19 cellular contexts compared by ENCODE assay signal in the genomic region with DNA sequence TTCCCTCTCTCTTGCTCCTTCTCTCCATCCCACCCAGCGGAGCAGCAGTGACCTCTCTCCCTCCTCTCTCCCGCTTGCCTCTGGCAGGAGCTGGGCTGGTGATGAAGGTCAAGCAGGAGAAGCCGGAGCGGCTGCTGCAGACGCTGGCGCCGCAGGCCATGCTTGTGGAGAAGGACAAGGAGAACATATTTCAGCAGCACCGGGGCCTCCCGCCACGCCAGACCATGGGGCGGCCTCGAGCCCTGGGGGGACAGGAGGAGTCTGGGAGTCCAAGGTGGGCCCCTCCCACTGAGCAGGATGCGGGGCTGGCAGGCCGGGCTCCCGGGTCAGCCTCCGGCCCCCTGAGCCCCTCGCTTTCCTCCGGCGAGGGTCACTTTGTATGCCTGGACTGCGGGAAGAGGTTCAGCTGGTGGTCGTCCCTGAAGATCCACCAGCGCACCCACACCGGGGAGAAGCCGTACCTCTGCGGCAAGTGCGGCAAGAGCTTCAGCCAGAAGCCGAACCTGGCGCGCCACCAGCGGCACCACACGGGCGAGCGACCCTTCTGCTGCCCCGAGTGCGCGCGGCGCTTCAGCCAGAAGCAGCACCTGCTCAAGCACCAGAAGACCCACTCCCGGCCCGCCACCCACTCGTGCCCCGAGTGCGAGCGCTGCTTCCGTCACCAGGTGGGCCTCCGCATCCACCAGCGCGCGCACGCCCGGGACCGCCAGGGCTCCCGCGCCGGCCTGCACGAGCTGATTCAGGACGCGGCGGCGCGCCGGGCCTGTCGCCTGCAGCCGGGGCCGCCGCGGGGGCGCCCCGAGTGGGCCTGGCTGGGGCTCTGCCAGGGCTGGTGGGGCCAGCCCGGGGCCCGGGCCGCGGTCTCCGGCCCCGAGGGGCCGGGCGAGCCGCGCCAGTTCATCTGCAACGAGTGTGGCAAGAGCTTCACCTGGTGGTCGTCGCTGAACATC. TPM values are rescaled to one million over a fixed set of nuclear protein-coding genes. Genes with fewer than 3 reads are reported as not detected.
DNase-seq lines count a peak whose midpoint lies in the region; ATAC-seq and TF ChIP-seq lines count a peak whose summit lies in the region.
"Had no signal": no experiment of that assay in that cellular context is flagged by ENCODE, and none has a peak within 500 bp of the region (broad histone marks: within the 10 kb centered on the region; RNA-seq: fewer than 3 reads in every experiment).

No MANE protein-coding gene starts in this region.

- CTCF ChIA-PET in HEK293 (lab: Yijun Ruan, JAX) = interaction anchor here (0.7 kb wide), 1 partner anchor 514 kb away, joined by 4 read pairs; no protein-coding TSS in a partner anchor

- H3K27ac ChIP-seq in HEK293 (ENCODE audit: extremely low read depth, low read depth, low read length) (no peak overlapping the region), neural progenitor cell (no peak overlapping the region), sigmoid colon (no peak overlapping the region)
- H3K27ac ChIP-seq: Peyer's patch had no signal

- H3K36me3 ChIP-seq in HEK293 (ENCODE audit: control insufficient read depth in 2 of 2, insufficient read depth in 1 of 2, low read length in 2 of 2) (peaks cover 0 to 25% of the 10 kb centered on the region in 2 experiments; a peak in 1 of 3 replicates), neural progenitor cell (no peaks in the 10 kb centered on the region), sigmoid colon (peaks cover 0 to 27% (median 16%) of the 10 kb centered on the region in 4 donors)

- H3K9me3 ChIP-seq in HEK293 (ENCODE audit: control insufficient read depth, insufficient read depth, low read depth, low read length) (no peaks in the 10 kb centered on the region), neural progenitor cell (ENCODE audit: low read depth) (no peaks in the 10 kb centered on the region), sigmoid colon (no peaks in the 10 kb centered on the region)
- H3K9me3 ChIP-seq: Peyer's patch had no signal

- peak overlapping the region in 4 of 5 experiments; percentile 29 to 65 (median 40) for H3K27ac Mint-ChIP-seq in brain
- H3K27ac Mint-ChIP-seq in neural progenitor cell = peak overlapping the region; percentile 0

- TF ChIP-seq CTCF in HEK293 (tag by site-specific recombination; IDR thresholded peaks at IDR 0.05) = no peak
- no peak for TF ChIP-seq CTCF in brain (conservative IDR thresholded peaks at IDR 0.05)
- TF ChIP-seq CTCF in neural progenitor cell (IDR thresholded peaks at IDR 0.05) = no peak
- no peak for TF ChIP-seq CTCF in sigmoid colon (IDR thresholded peaks at IDR 0.05)

- H3K4me1 ChIP-seq in HEK293 (ENCODE audit: control insufficient read depth, insufficient read depth, low read length) = no peaks in the 10 kb centered on the region
- H3K4me1 ChIP-seq in neural progenitor cell = peaks cover 42% of the 10 kb centered on the region
- peaks cover 0 to 3% (median 0%) of the 10 kb centered on the region in 4 donors for H3K4me1 ChIP-seq in sigmoid colon
- H3K4me1 ChIP-seq: Peyer's patch had no signal

- no peak for DNase-seq in neural progenitor cell (ENCODE audit: low spot score)
- DNase-seq in sigmoid colon = peak; percentile 61
- no peak for DNase-seq in foreskin melanocyte
- DNase-seq: ACHN; C1 segment of cervical spinal cord; CD8-positive, alpha-beta memory T cell; DMS79; KG1; MV-4-11; NCI-H1694 treated with DMSO at 0.1 percent for 48 hours; NCI-H510A; NCI-H748 treated with DMSO at 0.1 percent for 48 hours; NK-92 treated with Interleukin-12 subunit alpha and Interleukin-12 subunit beta, amount 100 ng/mL, for 24 hours had no signal

- H3K27me3 Mint-ChIP-seq in brain (no peaks in the 10 kb centered on the region), neural progenitor cell (ENCODE audit: insufficient read depth, low read depth) (peaks cover 2% of the 10 kb centered on the region)
- H3K27me3 Mint-ChIP-seq: CD8-positive, alpha-beta memory T cell had no signal

- TF ChIP-seq EP300 in sigmoid colon (IDR thresholded peaks at IDR 0.05) = no peak

- POLR2A ChIA-PET in HEK293 (lab: Yijun Ruan, JAX) = no interaction called here

- H3K4me1 Mint-ChIP-seq in brain = peaks cover 50% of the 10 kb centered on the region
- H3K4me1 Mint-ChIP-seq in neural progenitor cell = peaks cover 59% of the 10 kb centered on the region

- H3K4me3 ChIP-seq in HEK293 (ENCODE audit: low read depth, low read length) = no peak overlapping the region
- H3K4me3 ChIP-seq in neural progenitor cell = no peak overlapping the region
- H3K4me3 ChIP-seq in sigmoid colon = no peak overlapping the region
- H3K4me3 ChIP-seq: Peyer's patch had no signal

- H3K4me3 Mint-ChIP-seq in brain (no peak overlapping the region), neural progenitor cell (no peak overlapping the region)
- H3K4me3 Mint-ChIP-seq: CD8-positive, alpha-beta memory T cell had no signal

- H3K9ac ChIP-seq in neural progenitor cell = no peak overlapping the region

- no peak overlapping the region for H3K4me2 ChIP-seq in neural progenitor cell

- WGBS in sigmoid colon, 2 donors = 93 to 98% methylated on average over 82 of the region's 82 CpGs

- H3K36me3 Mint-ChIP-seq in brain (peaks cover 42% of the 10 kb centered on the region), neural progenitor cell (peaks cover 16% of the 10 kb centered on the region)

- no peaks in the 10 kb centered on the region for H3K9me3 Mint-ChIP-seq in brain
- no peaks in the 10 kb centered on the region for H3K9me3 Mint-ChIP-seq in neural progenitor cell
- H3K9me3 Mint-ChIP-seq: CD8-positive, alpha-beta memory T cell had no signal

- peaks cover 19% of the 10 kb centered on the region for H3F3A ChIP-seq in neural progenitor cell (ENCODE audit: low read depth)

- no peak for TF ChIP-seq POLR2A in sigmoid colon (IDR thresholded peaks at IDR 0.05)

- H3K79me2 ChIP-seq in neural progenitor cell (ENCODE audit: low read depth) = peaks cover 43% of the 10 kb centered on the region

- intact Hi-C loops in sigmoid colon (cut with DNase I) = no loop called here

- no peak overlapping the region for H2AFZ ChIP-seq in neural progenitor cell (replicated peaks)

- peaks cover 43% of the 10 kb centered on the region for H4K20me1 ChIP-seq in neural progenitor cell (ENCODE audit: low read depth)

- no peaks in the 10 kb centered on the region for H3K27me3 ChIP-seq in neural progenitor cell
- H3K27me3 ChIP-seq in sigmoid colon = no peaks in the 10 kb centered on the region
- H3K27me3 ChIP-seq: Peyer's patch had no signal

- ATAC-seq in GM19324 (IDR thresholded peaks at IDR 0.05; ENCODE audit: low FRiP score, unreplicated experiment) (no peak), esophagus mucosa (no peak)

TF ChIP-seq in HEK293, 187 proteins besides CTCF, POLR2A, EP300 and RAD21:
- TF ChIP-seq PRDM4 (tag by site-specific recombination; IDR thresholded peaks at IDR 0.05) (no peak), ZNF366 (tag by site-specific recombination; conservative IDR thresholded peaks at IDR 0.05) (0 out of 2 replicates have a peak, but pooled peaks have one; percentile 31)

RNA-seq across cellular contexts. Expression of gene ZNF775, which starts 17.6 kb away (rescaled TPM):
- polyA plus RNA-seq in brain (ENCODE audit: insufficient read depth, low read depth, low replicate concordance) (23.0 TPM), sigmoid colon (1 to 10 TPM; 3.0 to 6.1 (median 5.4) TPM)
- total RNA-seq in neural progenitor cell (ENCODE audit: low replicate concordance) (3.0 and 26.1 TPM in 2 replicates), sigmoid colon (10 to 100 TPM in 1 of 4 donors, 1 to 10 TPM in 3; 6.1 to 10.7 (median 6.9) TPM), esophagus mucosa (1.3 TPM)

RNA-seq across cellular contexts. Expression of gene REPIN1, which starts 28.1 kb away (rescaled TPM):
- polyA plus RNA-seq in brain (ENCODE audit: insufficient read depth, low read depth, low replicate concordance) (146 TPM), sigmoid colon (100 to 1,000 TPM in 1 of 3 donors, 10 to 100 TPM in 2; 50.9 to 131 (median 52.3) TPM)
- total RNA-seq in neural progenitor cell (ENCODE audit: low replicate concordance) (18.0 and 58.9 TPM in 2 replicates), sigmoid colon (10 to 100 TPM; 56.3 to 63.7 (median 57.0) TPM), esophagus mucosa (44.9 TPM)

RNA-seq across cellular contexts. Expression of gene GIMAP8, which starts 53.7 kb away (rescaled TPM):
- 1.9 TPM for polyA plus RNA-seq in brain (ENCODE audit: insufficient read depth, low read depth, low replicate concordance)
- not detected in 2 replicates for total RNA-seq in neural progenitor cell (ENCODE audit: low replicate concordance)
- total RNA-seq in sigmoid colon = 1 to 10 TPM; 5.3 to 7.9 (median 7.2) TPM
- polyA plus RNA-seq in sigmoid colon = 10 to 100 TPM in 1 of 3 donors, 1 to 10 TPM in 2; 2.4 to 10.7 (median 2.8) TPM
- 1.6 TPM for total RNA-seq in esophagus mucosa
- total RNA-seq: SK-MEL-5 had no signal

RNA-seq across cellular contexts. Expression of gene RARRES2, which starts 55.3 kb away (rescaled TPM):
- polyA plus RNA-seq in brain (ENCODE audit: insufficient read depth, low read depth, low replicate concordance) (33.0 TPM), sigmoid colon (100 to 1,000 TPM in 2 of 3 donors, 10 to 100 TPM in 1; 28.9 to 289 (median 132) TPM)
- total RNA-seq in neural progenitor cell (ENCODE audit: low replicate concordance) (0.19 and 0.43 TPM in 2 replicates), sigmoid colon (100 to 1,000 TPM; 257 to 447 (median 388) TPM), esophagus mucosa (7.5 TPM)
- total RNA-seq: CD8-positive, alpha-beta memory T cell; SK-MEL-5 had no signal
- polyA plus RNA-seq: CD8-positive, alpha-beta memory T cell had no signal
